17 cellular contexts compared by ENCODE assay signal in the genomic region with DNA sequence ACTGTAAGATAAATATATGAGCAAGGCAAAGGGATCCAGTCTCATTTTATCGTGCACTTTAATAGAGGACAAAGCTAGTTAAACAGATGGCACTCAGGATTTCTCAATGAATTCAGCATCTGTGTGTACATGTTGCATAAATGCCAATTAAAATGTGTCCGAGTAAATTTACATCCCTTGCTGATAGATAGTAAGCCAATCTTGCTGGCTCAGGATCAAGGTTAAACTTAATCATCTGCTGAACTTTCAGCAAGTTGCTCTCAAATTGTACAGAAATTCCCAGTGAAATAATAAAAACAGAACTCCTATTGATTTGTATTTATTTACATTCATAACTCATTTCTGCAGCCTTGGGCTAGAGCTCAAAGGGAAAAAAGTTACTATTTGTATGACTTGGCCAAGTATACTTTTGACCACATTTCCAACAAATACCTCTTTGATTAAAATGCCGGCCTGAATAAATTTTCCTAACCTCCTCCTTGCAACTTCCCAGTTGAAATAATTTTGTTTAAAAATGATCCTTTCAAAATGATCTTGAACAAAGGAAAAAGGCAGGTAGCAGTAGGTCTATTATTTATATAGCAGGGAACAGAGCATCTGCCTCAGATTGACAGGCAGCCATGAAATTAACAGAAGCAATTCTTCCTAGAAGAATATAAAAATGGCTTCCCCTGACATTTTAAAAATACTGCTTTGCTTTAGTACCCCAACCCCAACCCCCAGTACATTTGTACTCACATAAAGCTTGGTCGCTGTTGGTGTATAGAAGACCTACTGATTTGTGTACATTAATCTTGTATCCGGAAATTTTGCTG.
DNase-seq lines count a peak whose midpoint lies in the region; ATAC-seq and TF ChIP-seq lines count a peak whose summit lies in the region.
"Had no signal": no experiment of that assay in that cellular context is flagged by ENCODE, and none has a peak within 500 bp of the region (broad histone marks: within the 10 kb centered on the region; RNA-seq: fewer than 3 reads in every experiment).

No MANE protein-coding gene starts in this region.

- H3K27ac Mint-ChIP-seq in mesothelial cell of epicardium, result peak overlapping the region; percentile 43
- H3K27ac Mint-ChIP-seq: activated B cell treated with CpG ODN at 0.5 μM for 24 hours; dendritic cell treated with granulocyte-macrophage colony-stimulating factor and Interleukin-4, amounts not matched to agents 40 ng/mL and 50 ng/mL, for 4 days; naive thymus-derived CD4-positive, alpha-beta T cell had no signal

- H3K4me3 Mint-ChIP-seq in mesothelial cell of epicardium, result no peak overlapping the region
- H3K4me3 Mint-ChIP-seq: activated B cell treated with CpG ODN at 0.5 μM for 24 hours; dendritic cell treated with granulocyte-macrophage colony-stimulating factor and Interleukin-4, amounts not matched to agents 40 ng/mL and 50 ng/mL, for 4 days; naive thymus-derived CD4-positive, alpha-beta T cell had no signal

- H3K36me3 Mint-ChIP-seq in mesothelial cell of epicardium, result peaks cover 22% of the 10 kb centered on the region
- H3K36me3 Mint-ChIP-seq: naive thymus-derived CD4-positive, alpha-beta T cell had no signal

- DNase-seq in DMS153 treated with DMSO at 0.1 percent for 48 hours (lab: John Stamatoyannopoulos, UW; ENCODE audit: unreplicated experiment), result peak; percentile 36
- DNase-seq in NCI-H2029 (lab: John Stamatoyannopoulos, UW), result peak; percentile 1
- DNase-seq in SHP77 (lab: John Stamatoyannopoulos, UW), result peak; percentile 19 to 21
- DNase-seq in mesothelial cell of epicardium (ENCODE audit: low spot score in 2 of 2, unreplicated experiment in 2 of 2), result no peak
- no peak for DNase-seq in T1000 (lab: John Stamatoyannopoulos, UW)
- DNase-seq in stimulated activated naive CD8-positive, alpha-beta T cell treated with anti-CD3 and anti-CD28 coated beads, Interleukin-15, Interleukin-2, amounts not matched to agents 100 U/mL and 50 U/mL, for 24 hours, result no peak
- no peak for DNase-seq in SKM-1 treated with dmso at 0.1 percent for 144 hours (lab: John Stamatoyannopoulos, UW; ENCODE audit: unreplicated experiment)
- DNase-seq: activated B cell treated with CpG ODN at 0.5 μM for 24 hours; activated CD8-positive, alpha-beta memory T cell treated with anti-CD3 and anti-CD28 coated beads, Interleukin-2, amount 50 U/mL, for 48 hours; adrenal gland; foreskin keratinocyte; GDM1; H7; left colon; naive thymus-derived CD4-positive, alpha-beta T cell had no signal

- peaks cover 25% of the 10 kb centered on the region for H3K9me3 Mint-ChIP-seq in mesothelial cell of epicardium

- peaks cover 11% of the 10 kb centered on the region for H3K4me1 Mint-ChIP-seq in mesothelial cell of epicardium
- H3K4me1 Mint-ChIP-seq: activated B cell treated with CpG ODN at 0.5 μM for 24 hours; naive thymus-derived CD4-positive, alpha-beta T cell had no signal

- H3K27me3 Mint-ChIP-seq in mesothelial cell of epicardium (ENCODE audit: low read depth), result no peaks in the 10 kb centered on the region
- H3K27me3 Mint-ChIP-seq: activated B cell treated with CpG ODN at 0.5 μM for 24 hours; dendritic cell treated with granulocyte-macrophage colony-stimulating factor and Interleukin-4, amounts not matched to agents 40 ng/mL and 50 ng/mL, for 4 days; naive thymus-derived CD4-positive, alpha-beta T cell had no signal

- ATAC-seq in stimulated activated naive CD8-positive, alpha-beta T cell treated with anti-CD3 and anti-CD28 coated beads, Interleukin-15, Interleukin-2, amounts not matched to agents 100 U/mL and 50 U/mL, for 24 hours, result no peak
- no peak for ATAC-seq in GM19324 (IDR thresholded peaks at IDR 0.05; ENCODE audit: low FRiP score, unreplicated experiment)
- ATAC-seq: foreskin keratinocyte; left colon; naive thymus-derived CD4-positive, alpha-beta T cell had no signal

- TF ChIP-seq CTCF in mesothelial cell of epicardium (IDR thresholded peaks at IDR 0.05; ENCODE audit: unreplicated experiment), result no peak

Comparison
In these comparisons a context has a peak if more than half of its experiments do, and no peak if none do; other contexts are left out.
1. DNase-seq: peak in DMS153 treated with DMSO at 0.1 percent for 48 hours (single experiment), NCI-H2029 (single experiment) and SHP77 (2 of 2); none in mesothelial cell of epicardium (0 of 2), T1000 (single experiment), stimulated activated naive CD8-positive, alpha-beta T cell treated with anti-CD3 and anti-CD28 coated beads, Interleukin-15, Interleukin-2, amounts not matched to agents 100 U/mL and 50 U/mL, for 24 hours (single experiment) and SKM-1 treated with dmso at 0.1 percent for 144 hours (single experiment).